19 cellular contexts compared by ENCODE assay signal in the genomic region with DNA sequence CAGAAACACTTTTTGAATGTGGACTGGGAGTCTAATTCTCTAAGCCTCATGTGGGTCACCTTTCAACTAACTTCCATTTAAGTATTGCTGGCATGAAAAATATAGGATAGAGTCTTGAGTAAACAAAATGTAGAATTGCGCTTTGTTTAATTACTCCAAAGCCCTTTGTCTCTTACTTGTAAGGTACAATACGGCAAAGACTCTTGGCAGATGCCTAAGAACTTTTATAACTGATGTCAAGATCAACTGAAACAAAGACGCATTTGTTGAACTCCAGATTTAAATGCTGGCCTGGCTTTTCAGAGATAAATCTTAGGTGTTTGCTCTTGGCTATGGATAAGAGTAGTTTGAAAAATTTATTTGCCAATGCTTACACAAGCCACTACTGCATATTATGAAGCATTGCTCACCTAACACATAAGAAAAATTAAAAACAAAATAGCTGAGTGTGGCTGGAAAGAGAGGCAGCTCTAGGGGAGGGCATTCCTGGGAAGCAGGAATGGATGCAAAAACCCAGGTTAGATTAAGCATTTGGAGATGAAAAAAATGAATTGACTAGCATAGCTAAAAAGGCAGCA.
DNase-seq lines count a peak whose midpoint lies in the region; ATAC-seq and TF ChIP-seq lines count a peak whose summit lies in the region.
"Had no signal": no experiment of that assay in that cellular context is flagged by ENCODE, and none has a peak within 500 bp of the region (broad histone marks: within the 10 kb centered on the region; RNA-seq: fewer than 3 reads in every experiment).

No MANE protein-coding gene starts in this region.

- no peaks in the 10 kb centered on the region for H3F3A ChIP-seq in GM23248 (ENCODE audit: insufficient read depth)

- no peak overlapping the region for H3K4me3 ChIP-seq in body of pancreas
- no peak overlapping the region for H3K4me3 ChIP-seq in muscle layer of colon (ENCODE audit: low read depth in 1 of 2, low read length in 2 of 2)
- no peak overlapping the region for H3K4me3 ChIP-seq in stomach smooth muscle (ENCODE audit: low read length in 2 of 2)
- H3K4me3 ChIP-seq in GM23248, result no peak overlapping the region
- no peak overlapping the region for H3K4me3 ChIP-seq in adrenal gland

- no peak overlapping the region for H2AFZ ChIP-seq in GM23248

- TF ChIP-seq POLR2A in body of pancreas (IDR thresholded peaks at IDR 0.05) (no peak), adrenal gland (IDR thresholded peaks at IDR 0.05) (no peak)

- DNase-seq in HT-29 (ENCODE audit: low spot score), result peak; percentile 61
- DNase-seq in body of pancreas, result no peak
- DNase-seq in GM23248, result no peak
- DNase-seq in adrenal gland, result no peak
- no peak for DNase-seq in NCI-H82 treated with DMSO at 0.1 percent for 48 hours (lab: John Stamatoyannopoulos, UW; ENCODE audit: unreplicated experiment)
- DNase-seq: ACHN; CD4-positive, CD25-positive, alpha-beta regulatory T cell; KG1; NCI-H1048; NCI-H146; NCI-H2081 treated with DMSO at 0.1 percent for 48 hours; NCI-H446; RPMI8226; SIG-M5 had no signal

- 21 to 27% methylated on average over 3 of the region's 3 CpGs for WGBS in body of pancreas, 2 donors
- 95% methylated on average over 3 of the region's 3 CpGs for WGBS in GM23248 (ENCODE audit: low coverage in 1 of 2, low lambda C conversion rate in 2 of 2, missing lambda C conversion rate in 2 of 2), 2 experiments
- WGBS in adrenal gland, 4 donors, result 89 to 97% (median 94%) methylated on average over 3 of the region's 3 CpGs

- H3K36me3 ChIP-seq in body of pancreas (replicated peaks in 1 of 2; ENCODE audit: insufficient read depth in 1 of 2, low read depth in 2 of 2) (no peaks in the 10 kb centered on the region), muscle layer of colon (ENCODE audit: insufficient read depth, low read length) (no peaks in the 10 kb centered on the region), stomach smooth muscle (ENCODE audit: control insufficient read depth in 2 of 2, insufficient read depth in 2 of 2, low read length in 2 of 2) (no peaks in the 10 kb centered on the region), GM23248 (ENCODE audit: low read depth) (no peaks in the 10 kb centered on the region), adrenal gland (replicated peaks in 1 of 2) (no peaks in the 10 kb centered on the region)

- H3K9ac ChIP-seq in muscle layer of colon (ENCODE audit: low read length), result no peak overlapping the region
- no peak overlapping the region for H3K9ac ChIP-seq in stomach smooth muscle (ENCODE audit: low read length in 2 of 2)
- no peak overlapping the region for H3K9ac ChIP-seq in GM23248

- H3K27ac ChIP-seq in body of pancreas (peak overlapping the region in 3 of 4 donors; percentile 29 to 76 (median 69)), muscle layer of colon (ENCODE audit: low read depth, low read length) (peak overlapping the region; percentile 46), stomach smooth muscle (ENCODE audit: low read length) (peak overlapping the region; percentile 13), GM23248 (no peak overlapping the region), adrenal gland (no peak overlapping the region)

- H3K9me3 ChIP-seq in body of pancreas, result no peaks in the 10 kb centered on the region
- H3K9me3 ChIP-seq in muscle layer of colon (ENCODE audit: low read length), result no peaks in the 10 kb centered on the region
- no peaks in the 10 kb centered on the region for H3K9me3 ChIP-seq in stomach smooth muscle (ENCODE audit: control insufficient read depth in 2 of 2, low read length in 2 of 2)
- H3K9me3 ChIP-seq in GM23248 (ENCODE audit: low read depth), result no peaks in the 10 kb centered on the region
- no peaks in the 10 kb centered on the region for H3K9me3 ChIP-seq in adrenal gland (replicated peaks in 1 of 3)

- TF ChIP-seq CTCF in body of pancreas (IDR thresholded peaks at IDR 0.05) (no peak), adrenal gland (IDR thresholded peaks at IDR 0.05) (no peak)

- ATAC-seq in body of pancreas, result peak; percentile 82
- ATAC-seq in GM18907 (IDR thresholded peaks at IDR 0.05; ENCODE audit: unreplicated experiment), result no peak
- ATAC-seq: HCT116, HepG2 had no signal

- H3K4me2 ChIP-seq in GM23248 (ENCODE audit: unreplicated experiment), result no peak overlapping the region

- in situ Hi-C loops in GM23248 (cut with MboI), result no loop called here

- no peaks in the 10 kb centered on the region for H3K9me2 ChIP-seq in GM23248 (ENCODE audit: insufficient read depth)

- intact Hi-C loops in body of pancreas (cut with DNase I) (no loop called here), adrenal gland (cut with DNase I) (no loop called here)

- H3K4me1 ChIP-seq in body of pancreas (peaks cover 23% of the 10 kb centered on the region), muscle layer of colon (ENCODE audit: insufficient read depth, low read length) (peaks cover 23% of the 10 kb centered on the region), stomach smooth muscle (ENCODE audit: control insufficient read depth, insufficient read depth, low read length) (no peaks in the 10 kb centered on the region), GM23248 (ENCODE audit: insufficient read depth) (no peaks in the 10 kb centered on the region), adrenal gland (replicated peaks in 1 of 2) (no peaks in the 10 kb centered on the region)

- H3K79me2 ChIP-seq in GM23248 (ENCODE audit: insufficient read depth), result no peaks in the 10 kb centered on the region

- H3K27me3 ChIP-seq in body of pancreas (no peaks in the 10 kb centered on the region), muscle layer of colon (ENCODE audit: control insufficient read depth in 1 of 2, insufficient read depth in 2 of 2, low read length in 2 of 2) (no peaks in the 10 kb centered on the region), stomach smooth muscle (ENCODE audit: control insufficient read depth in 1 of 2, insufficient read depth in 2 of 2, low read length in 2 of 2) (no peaks in the 10 kb centered on the region), GM23248 (replicated peaks; ENCODE audit: insufficient read depth) (no peaks in the 10 kb centered on the region), adrenal gland (no peaks in the 10 kb centered on the region)

- no peaks in the 10 kb centered on the region for H4K20me1 ChIP-seq in GM23248 (ENCODE audit: insufficient read depth)

Comparison
In these comparisons a context has a peak if more than half of its experiments do, and no peak if none do; other contexts are left out.
1. H3K27ac ChIP-seq: peak in body of pancreas (3 of 4), muscle layer of colon (single experiment) and stomach smooth muscle (single experiment); none in GM23248 (single experiment) and adrenal gland (0 of 5).